ENCODE assay signal across 8 cellular contexts in genomic region chr7:41693150-41693997, GRCh38. TPM values are rescaled to one million over a fixed set of nuclear protein-coding genes. Genes with fewer than 3 reads are reported as not detected.
DNase-seq lines count a peak whose midpoint lies in the region; ATAC-seq, FAIRE-seq and TF ChIP-seq lines count a peak whose summit lies in the region.
"Had no signal": no experiment of that assay in that cellular context is flagged by ENCODE, and none has a peak within 500 bp of the region (broad histone marks: within the 10 kb centered on the region; RNA-seq: fewer than 3 reads in every experiment).

No MANE protein-coding gene starts in this region.

- H3K27ac ChIP-seq in small intestine (ENCODE audit: low read depth in 1 of 2, low read length in 1 of 2) = no peak overlapping the region

- no peak for ATAC-seq in HG02571 (IDR thresholded peaks at IDR 0.05; ENCODE audit: unreplicated experiment)

- WGBS in small intestine, 3 donors = 29 to 62% (median 46%) methylated on average over 10 of the region's 10 CpGs

- FAIRE-seq in small intestine (lab: Jason Lieb, UNC) = no peak

- H3K4me1 ChIP-seq in small intestine (ENCODE audit: control insufficient read depth in 2 of 2, insufficient read depth in 1 of 2, low read depth in 1 of 2, low read length in 1 of 2) = peaks cover 2 to 3% of the 10 kb centered on the region in 2 donors

- TF ChIP-seq CTCF in fibroblast of villous mesenchyme (IDR thresholded peaks at IDR 0.05; ENCODE audit: insufficient read depth, low read depth, low read length) = peak; percentile 58

- DNase-seq in HT-29 (ENCODE audit: low spot score) = peak; percentile 23
- DNase-seq in SHP77 treated with DMSO at 0.1 percent for 48 hours (lab: John Stamatoyannopoulos, UW) = peak; percentile 42
- peak; percentile 68 for DNase-seq in fibroblast of villous mesenchyme (ENCODE audit: low read depth)
- DNase-seq in small intestine = peak; percentile 29
- DNase-seq in NCI-H2107 (lab: John Stamatoyannopoulos, UW) = no peak
- no peak for DNase-seq in NCI-H748 (lab: John Stamatoyannopoulos, UW; ENCODE audit: unreplicated experiment)
- DNase-seq: activated CD4-positive, alpha-beta memory T cell treated with anti-CD3 and anti-CD28 coated beads for 36 hours had no signal

- no peaks in the 10 kb centered on the region for H3K9me3 ChIP-seq in small intestine (ENCODE audit: control insufficient read depth, low read depth)

- no peaks in the 10 kb centered on the region for H3K27me3 ChIP-seq in small intestine (ENCODE audit: control insufficient read depth in 2 of 2, insufficient read depth in 2 of 2, low read length in 2 of 2)

- H3K4me3 ChIP-seq in fibroblast of villous mesenchyme (ENCODE audit: low read depth, low read length) (no peak overlapping the region), small intestine (ENCODE audit: low read depth in 1 of 2, low read length in 2 of 2) (no peak overlapping the region)

- no peaks in the 10 kb centered on the region for H3K36me3 ChIP-seq in small intestine (ENCODE audit: control insufficient read depth in 2 of 2, insufficient read depth in 2 of 2, low read length in 2 of 2)

RNA-seq across cellular contexts. Expression of gene INHBA, which starts 9.5 kb away (rescaled TPM):
- total RNA-seq in HT-29 (2014; rRNA removed; shearing (Covaris generic)) = not detected in 2 replicates
- total RNA-seq in fibroblast of villous mesenchyme = 65.2 and 84.7 TPM in 2 replicates
- under 1 TPM in 2 of 3 donors, not detected in 1; 0.27 to 0.63 TPM for polyA plus RNA-seq in small intestine
- total RNA-seq: activated CD4-positive, alpha-beta memory T cell treated with anti-CD3 and anti-CD28 coated beads for 36 hours had no signal

Comparison
In these comparisons a context has a peak if more than half of its experiments do, and no peak if none do; other contexts are left out.
1. DNase-seq: peak in HT-29 (single experiment), SHP77 treated with DMSO at 0.1 percent for 48 hours (single experiment), fibroblast of villous mesenchyme (single experiment) and small intestine (single experiment); none in NCI-H2107 (single experiment) and NCI-H748 (single experiment).
2. RNA of gene INHBA, which starts 9.5 kb away (total RNA-seq): 65.2 to 84.7 TPM in fibroblast of villous mesenchyme; not detected in HT-29; every median in the first group is over 10 times any median in the second.